Comparison of ENCODE assay signal across 27 cellular contexts in genomic region chr11:16763746-16764145, GRCh38.
"Had no signal": no experiment of that assay in that cellular context is flagged by ENCODE, and none has a peak within 500 bp of the region (broad histone marks: within the 10 kb centered on the region; RNA-seq: fewer than 3 reads in every experiment).

No MANE protein-coding gene starts in this region.

- H3K27ac Mint-ChIP-seq: dendritic cell treated with granulocyte-macrophage colony-stimulating factor and Interleukin-4, amounts not matched to agents 40 ng/mL and 50 ng/mL, for 4 days; endodermal cell; mesothelial cell of epicardium; naive thymus-derived CD4-positive, alpha-beta T cell; nephron; neural progenitor cell; stimulated activated naive B cell treated with anti-CD40 and anti-IgM and Interleukin-4, amounts not matched to agents 10 μg/mL and 1 μg/mL and 100 μg/mL, for 72 hours; stimulated activated naive CD8-positive, alpha-beta T cell treated with anti-CD3 and anti-CD28 coated beads, Interleukin-15, Interleukin-2, amounts not matched to agents 100 ng/mL and 50 ng/mL, for 24 hours had no signal

- H3K9me3 ChIP-seq: colonic mucosa, gastrocnemius medialis, left lung, mucosa of descending colon, prostate gland, thoracic aorta, tibial nerve, upper lobe of left lung, uterus had no signal

- H3K4me1 Mint-ChIP-seq: endodermal cell, mesothelial cell of epicardium, nephron, neural progenitor cell had no signal

- DNase-seq: colonic mucosa; effector CD8-positive, alpha-beta T cell; endodermal cell; foreskin fibroblast; gastrocnemius medialis; head of caudate nucleus; left lung; mesenchymal stem cell; mucosa of descending colon; naive thymus-derived CD4-positive, alpha-beta T cell; right cardiac atrium; small intestine; stimulated activated CD4-positive, alpha-beta T cell treated with anti-CD3 and anti-CD28 coated beads, Interleukin-15, amount 100 ng/mL, for 24 hours; stimulated activated CD4-positive, alpha-beta T cell treated with anti-CD3 and anti-CD28 coated beads, Interleukin-2, amount 100 ng/mL, for 48 hours; stimulated activated naive B cell treated with anti-CD40 and anti-IgM and Interleukin-4, amounts not matched to agents 10 μg/mL and 1 μg/mL and 100 μg/mL, for 72 hours; upper lobe of left lung; uterus had no signal

- ATAC-seq: esophagus mucosa; gastrocnemius medialis; left lung; mucosa of descending colon; naive thymus-derived CD4-positive, alpha-beta T cell; right cardiac atrium; stimulated activated naive B cell treated with anti-CD40 and anti-IgM and Interleukin-4, amounts not matched to agents 10 μg/mL and 1 μg/mL and 100 μg/mL, for 72 hours had no signal

- H3K4me3 Mint-ChIP-seq: dendritic cell treated with granulocyte-macrophage colony-stimulating factor and Interleukin-4, amounts not matched to agents 40 ng/mL and 50 ng/mL, for 4 days; endodermal cell; mesothelial cell of epicardium; naive thymus-derived CD4-positive, alpha-beta T cell; nephron; neural progenitor cell; stimulated activated naive B cell treated with anti-CD40 and anti-IgM and Interleukin-4, amounts not matched to agents 10 μg/mL and 1 μg/mL and 100 μg/mL, for 72 hours; stimulated activated naive CD8-positive, alpha-beta T cell treated with anti-CD3 and anti-CD28 coated beads, Interleukin-15, Interleukin-2, amounts not matched to agents 100 ng/mL and 50 ng/mL, for 24 hours had no signal

- H3K27me3 ChIP-seq: colonic mucosa, gastrocnemius medialis, left lung, neural progenitor cell, tibial nerve, upper lobe of left lung, uterus had no signal

- H3K27ac ChIP-seq: colonic mucosa, epithelial cell of prostate, gastrocnemius medialis, left lung, neural progenitor cell, prostate gland, thoracic aorta, tibial nerve, upper lobe of left lung, uterus had no signal

- H3K9me3 Mint-ChIP-seq: dendritic cell treated with granulocyte-macrophage colony-stimulating factor and Interleukin-4, amounts not matched to agents 40 ng/mL and 50 ng/mL, for 4 days; endodermal cell; mesothelial cell of epicardium; nephron; neural progenitor cell; stimulated activated naive CD8-positive, alpha-beta T cell treated with anti-CD3 and anti-CD28 coated beads, Interleukin-15, Interleukin-2, amounts not matched to agents 100 ng/mL and 50 ng/mL, for 24 hours had no signal

- H3K4me1 ChIP-seq: colonic mucosa, neural progenitor cell, prostate gland, tibial nerve, upper lobe of left lung, uterus had no signal

- H3K36me3 ChIP-seq: colonic mucosa, neural progenitor cell, prostate gland, thoracic aorta, upper lobe of left lung, uterus had no signal

- H3K4me3 ChIP-seq: colonic mucosa, gastrocnemius medialis, left lung, mucosa of descending colon, neural progenitor cell, prostate gland, thoracic aorta, tibial nerve, upper lobe of left lung, uterus had no signal

- H3K27me3 Mint-ChIP-seq: stimulated activated naive CD8-positive, alpha-beta T cell treated with anti-CD3 and anti-CD28 coated beads, Interleukin-15, Interleukin-2, amounts not matched to agents 100 ng/mL and 50 ng/mL, for 24 hours had no signal
